ENCODE assay signal across 18 cellular contexts in genomic region chr16:14494396-14494795, GRCh38.
DNase-seq lines count a peak whose midpoint lies in the region; ATAC-seq and TF ChIP-seq lines count a peak whose summit lies in the region.
"Had no signal": no experiment of that assay in that cellular context is flagged by ENCODE, and none has a peak within 500 bp of the region (broad histone marks: within the 10 kb centered on the region; RNA-seq: fewer than 3 reads in every experiment).

No MANE protein-coding gene starts in this region.

- TF ChIP-seq CTCF in endothelial cell (IDR thresholded peaks at IDR 0.05; ENCODE audit: unreplicated experiment), result no peak

- DNase-seq in activated naive CD4-positive, alpha-beta T cell treated with anti-CD3 and anti-CD28 coated beads, Interleukin-2, amount 50 U/mL, for 72 hours (ENCODE audit: low spot score in 2 of 2), result no peak
- no peak for DNase-seq in activated naive CD4-positive, alpha-beta T cell treated with anti-CD3 and anti-CD28 coated beads, Interleukin-2, amount 10 ng/mL, durations not matched to agents 7 days and 5 days
- no peak for DNase-seq in T-helper 17 cell
- DNase-seq in endothelial cell (ENCODE audit: low spot score), result no peak
- DNase-seq in renal cortical epithelial cell (ENCODE audit: low read depth), result peak; percentile 56
- no peak for DNase-seq in retina
- DNase-seq in activated naive CD4-positive, alpha-beta T cell treated with Interleukin-2 at 50 U/mL for 16 hours, result no peak
- DNase-seq: 8988T, C1 segment of cervical spinal cord, H7, NCI-H1417, NCI-H1930, NCI-H2171 treated with DMSO at 0.1 percent for 48 hours, NCI-H510A, SIG-M5 had no signal

- CTCF ChIA-PET in activated naive CD4-positive, alpha-beta T cell treated with anti-CD3 and anti-CD28 coated beads, Interleukin-2, amount 10 ng/mL, durations not matched to agents 7 days and 5 days (lab: Charles Lee), result no interaction called here

- peaks cover 5 to 14% of the 10 kb centered on the region in 2 donors for H3K36me3 Mint-ChIP-seq in activated naive CD4-positive, alpha-beta T cell treated with anti-CD3 and anti-CD28 coated beads, Interleukin-2, amount 50 U/mL, for 72 hours
- peaks cover 2% of the 10 kb centered on the region for H3K36me3 Mint-ChIP-seq in activated naive CD4-positive, alpha-beta T cell treated with anti-CD3 and anti-CD28 coated beads, Interleukin-2, amount 10 ng/mL, durations not matched to agents 7 days and 5 days
- H3K36me3 Mint-ChIP-seq in T-helper 17 cell (ENCODE audit: low read depth) (peaks cover 11% of the 10 kb centered on the region), endothelial cell (ENCODE audit: low read depth, unreplicated experiment) (peaks cover 7% of the 10 kb centered on the region)

- no peak overlapping the region for H3K4me3 Mint-ChIP-seq in activated naive CD4-positive, alpha-beta T cell treated with anti-CD3 and anti-CD28 coated beads, Interleukin-2, amount 10 ng/mL, durations not matched to agents 7 days and 5 days
- H3K4me3 Mint-ChIP-seq in T-helper 17 cell, result no peak overlapping the region
- H3K4me3 Mint-ChIP-seq in endothelial cell (ENCODE audit: unreplicated experiment), result peak overlapping the region; percentile 17
- H3K4me3 Mint-ChIP-seq: IgD-negative memory B cell had no signal

- peak overlapping the region; percentile 81 to 83 for H3K27ac Mint-ChIP-seq in activated naive CD4-positive, alpha-beta T cell treated with anti-CD3 and anti-CD28 coated beads, Interleukin-2, amount 50 U/mL, for 72 hours
- no peak overlapping the region for H3K27ac Mint-ChIP-seq in activated naive CD4-positive, alpha-beta T cell treated with anti-CD3 and anti-CD28 coated beads, Interleukin-2, amount 10 ng/mL, durations not matched to agents 7 days and 5 days
- H3K27ac Mint-ChIP-seq in T-helper 17 cell (peak overlapping the region; percentile 37), endothelial cell (ENCODE audit: unreplicated experiment) (peak overlapping the region; percentile 49)

- H3K27me3 Mint-ChIP-seq in activated naive CD4-positive, alpha-beta T cell treated with anti-CD3 and anti-CD28 coated beads, Interleukin-2, amount 10 ng/mL, durations not matched to agents 7 days and 5 days, result no peaks in the 10 kb centered on the region
- H3K27me3 Mint-ChIP-seq in T-helper 17 cell (no peaks in the 10 kb centered on the region), endothelial cell (ENCODE audit: unreplicated experiment) (peaks cover 11% of the 10 kb centered on the region)
- H3K27me3 Mint-ChIP-seq: IgD-negative memory B cell had no signal

- H3K9me3 ChIP-seq in T-helper 17 cell (ENCODE audit: control insufficient read depth, low read length, poor library complexity, severe bottlenecking), result no peaks in the 10 kb centered on the region

- H3K4me1 Mint-ChIP-seq in activated naive CD4-positive, alpha-beta T cell treated with anti-CD3 and anti-CD28 coated beads, Interleukin-2, amount 10 ng/mL, durations not matched to agents 7 days and 5 days, result peaks cover 10% of the 10 kb centered on the region
- H3K4me1 Mint-ChIP-seq in T-helper 17 cell, result peaks cover 38% of the 10 kb centered on the region
- H3K4me1 Mint-ChIP-seq in endothelial cell (ENCODE audit: unreplicated experiment), result peaks cover 74% of the 10 kb centered on the region

- H3K9me3 Mint-ChIP-seq in activated naive CD4-positive, alpha-beta T cell treated with anti-CD3 and anti-CD28 coated beads, Interleukin-2, amount 50 U/mL, for 72 hours, result no peaks in the 10 kb centered on the region
- no peaks in the 10 kb centered on the region for H3K9me3 Mint-ChIP-seq in activated naive CD4-positive, alpha-beta T cell treated with anti-CD3 and anti-CD28 coated beads, Interleukin-2, amount 10 ng/mL, durations not matched to agents 7 days and 5 days
- no peaks in the 10 kb centered on the region for H3K9me3 Mint-ChIP-seq in endothelial cell (ENCODE audit: unreplicated experiment)
- H3K9me3 Mint-ChIP-seq: IgD-negative memory B cell had no signal

- no peak for ATAC-seq in activated naive CD4-positive, alpha-beta T cell treated with anti-CD3 and anti-CD28 coated beads, Interleukin-2, amount 50 U/mL, for 72 hours
- ATAC-seq in T-helper 17 cell, result no peak
- no peak for ATAC-seq in GM19395 (IDR thresholded peaks at IDR 0.05; ENCODE audit: unreplicated experiment)
- ATAC-seq: Panc1 had no signal
